ENCODE assay signal across 6 cellular contexts in genomic region chr2:191803007-191803406, GRCh38. TPM values are rescaled to one million over a fixed set of nuclear protein-coding genes. Genes with fewer than 3 reads are reported as not detected.
"Had no signal": no experiment of that assay in that cellular context is flagged by ENCODE, and none has a peak within 500 bp of the region (broad histone marks: within the 10 kb centered on the region; RNA-seq: fewer than 3 reads in every experiment).

No MANE protein-coding gene starts in this region.

- DNase-seq: H9, HCEC 1CT, IMR-90 had no signal

- H3K4me3 ChIP-seq: GM23338, K562 had no signal

- ATAC-seq: GM23338, K562 had no signal

RNA-seq across cellular contexts. Expression of gene CAVIN2, which starts 43.9 kb away (rescaled TPM):
- total RNA-seq: H1, H9 had no signal
